Comparison of ENCODE assay signal across 11 cellular contexts in the genomic region with DNA sequence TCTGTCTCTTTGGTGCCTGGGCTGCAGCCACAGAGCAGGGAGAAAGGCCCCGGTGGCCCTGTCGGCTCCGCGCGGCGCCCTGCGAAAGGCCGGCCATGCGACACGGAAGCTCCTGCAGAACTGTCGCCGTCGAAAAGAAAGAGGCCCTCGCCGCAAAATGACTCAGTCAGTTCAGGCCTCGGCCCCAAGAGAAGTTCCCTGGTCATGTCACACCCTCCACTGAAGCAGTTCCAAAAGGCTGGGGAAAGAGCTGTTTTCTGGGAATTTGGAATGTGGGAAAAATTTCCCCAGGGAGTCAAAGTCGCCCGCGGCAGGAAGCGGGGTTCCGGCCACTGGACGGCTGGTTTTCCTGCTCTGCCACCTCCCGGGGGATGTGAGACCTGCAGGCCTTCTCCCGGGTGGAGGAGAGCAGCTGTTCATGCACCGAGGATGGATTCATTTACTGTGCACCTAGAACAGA.
A peak's percentile ranks its signal among the peaks of the same experiment; 100 is the strongest.
DNase-seq lines count a peak whose midpoint lies in the region; ATAC-seq, FAIRE-seq and TF ChIP-seq lines count a peak whose summit lies in the region.
"Had no signal": no experiment of that assay in that cellular context is flagged by ENCODE, and none has a peak within 500 bp of the region (broad histone marks: within the 10 kb centered on the region; RNA-seq: fewer than 3 reads in every experiment).

No MANE protein-coding gene starts in this region.

- peak; percentile 54 for TF ChIP-seq RAD21 in HCT116 (IDR thresholded peaks at IDR 0.05; ENCODE audit: low read depth)

- intact Hi-C loops in HCT116 (cut with micrococcal nuclease): no loop called here
- intact Hi-C loops in kidney (cut with DNase I): no loop called here

- H3K27me3 ChIP-seq in HCT116 (ENCODE audit: insufficient read depth, low read length) (no peaks in the 10 kb centered on the region), bronchial epithelial cell (ENCODE audit: control insufficient read depth, insufficient read depth, low read length) (peaks cover 3% of the 10 kb centered on the region), thoracic aorta (replicated peaks; ENCODE audit: insufficient read depth) (no peaks in the 10 kb centered on the region)

- no peak overlapping the region for H3K9ac ChIP-seq in HCT116 (ENCODE audit: low read length)
- H3K9ac ChIP-seq in kidney (ENCODE audit: low read length in 2 of 2): no peak overlapping the region

- H4K20me1 ChIP-seq in HCT116 (ENCODE audit: insufficient read depth): no peaks in the 10 kb centered on the region

- H2AFZ ChIP-seq in HCT116 (ENCODE audit: low read depth, low read length, poor library complexity, severe bottlenecking): peak overlapping the region; percentile 41

- no TSS peak for BruUV-seq in HCT116 (replicated peaks; lab: Mats Ljungman, UMichigan)

- H3K4me3 ChIP-seq in HCT116 (replicated peaks in 1 of 2; ENCODE audit: low read depth in 1 of 2, low read length in 2 of 2) (no peak overlapping the region), bronchial epithelial cell (ENCODE audit: low read depth, low read length) (no peak overlapping the region), kidney (ENCODE audit: low read length in 2 of 2) (peak overlapping the region in 1 of 2 donors; percentile 33), thoracic aorta (peak overlapping the region; percentile 44)

- no peak overlapping the region for H3K27ac ChIP-seq in HCT116 (ENCODE audit: low read depth, low read length)
- H3K27ac ChIP-seq in kidney (ENCODE audit: low read depth in 2 of 2, low read length in 2 of 2): no peak overlapping the region
- peak overlapping the region; percentile 19 to 27 for H3K27ac ChIP-seq in thoracic aorta
- H3K27ac ChIP-seq: esophagus squamous epithelium had no signal

- H3K4me1 ChIP-seq in HCT116 (ENCODE audit: control insufficient read depth in 1 of 2, insufficient read depth in 2 of 2, low read length in 2 of 2) (no peaks in the 10 kb centered on the region), kidney (ENCODE audit: control insufficient read depth in 1 of 2, insufficient read depth in 1 of 2, low read depth in 1 of 2, low read length in 2 of 2) (no peaks in the 10 kb centered on the region), thoracic aorta (ENCODE audit: control insufficient read depth in 1 of 2, low read depth in 2 of 2) (no peaks in the 10 kb centered on the region)
- H3K4me1 ChIP-seq: esophagus squamous epithelium had no signal

- RAD21 ChIA-PET in HCT116 (lab: Charles Lee; ENCODE audit: low non-redundant PET in 1 of 2, low total read pairs in 2 of 2, uncharacterized antibody in 2 of 2, unreplicated experiment in 2 of 2): no interaction called here

- no peaks in the 10 kb centered on the region for H3K9me2 ChIP-seq in HCT116 (ENCODE audit: insufficient read depth)

- DNase-seq in HCT116 (ENCODE audit: low read depth, low spot score): no peak
- no peak for DNase-seq in bronchial epithelial cell (ENCODE audit: low read depth)
- peak; percentile 92 for DNase-seq in kidney
- no peak for DNase-seq in thoracic aorta (ENCODE audit: low spot score)
- no peak for DNase-seq in NK-92 treated with Interleukin-12 subunit alpha and Interleukin-12 subunit beta, amount 100 ng/mL, for 24 hours (lab: John Stamatoyannopoulos, UW)
- DNase-seq in AML-193 (lab: John Stamatoyannopoulos, UW): no peak
- DNase-seq: activated T-cell treated with anti-CD3 and anti-CD28 coated beads, Interleukin-2, amount 50 U/mL, for 4 hours; esophagus squamous epithelium; NCI-H1417 treated with DMSO at 0.1 percent for 48 hours had no signal

- POLR2A ChIA-PET in HCT116 (lab: Charles Lee): no interaction called here

- TF ChIP-seq POLR2A in HCT116 (IDR thresholded peaks at IDR 0.05; ENCODE audit: borderline replicate concordance, extremely low read depth, insufficient read depth, insufficient read length): no peak

- no peak overlapping the region for H3K4me2 ChIP-seq in HCT116 (ENCODE audit: low read length)

- no peaks in the 10 kb centered on the region for H3K79me2 ChIP-seq in HCT116 (ENCODE audit: insufficient read depth, low read length)

- FAIRE-seq in bronchial epithelial cell (lab: Jason Lieb, UNC) (no peak), kidney (lab: Jason Lieb, UNC) (no peak)

- ATAC-seq in HCT116 (peak; percentile 76), thoracic aorta (ENCODE audit: insufficient number of reproducible peaks, low FRiP score, low read depth) (no peak), GM19463 (IDR thresholded peaks at IDR 0.05; ENCODE audit: unreplicated experiment) (no peak)
- ATAC-seq: activated T-cell treated with anti-CD3 and anti-CD28 coated beads, Interleukin-2, amount 50 U/mL, for 4 hours; sciatic nerve had no signal

- TF ChIP-seq CTCF in HCT116 (IDR thresholded peaks at IDR 0.05 in 2 of 3, conservative IDR thresholded peaks at IDR 0.05 in 1 of 3; ENCODE audit: borderline replicate concordance in 1 of 3, insufficient read depth in 1 of 3, low read depth in 2 of 3, low read length in 2 of 3) (peak in 2 of 3 experiments; percentile 49 to 52; a peak in 4 of 6 replicates), bronchial epithelial cell (IDR thresholded peaks at IDR 0.05; ENCODE audit: insufficient read depth, low read length, severe bottlenecking) (peak; percentile 52), kidney (IDR thresholded peaks at IDR 0.05; ENCODE audit: borderline replicate concordance, extremely low read depth, insufficient read depth) (peak; percentile 46), thoracic aorta (IDR thresholded peaks at IDR 0.05) (peak; percentile 60)

- H3K9me3 ChIP-seq in HCT116 (ENCODE audit: control insufficient read depth in 1 of 2, insufficient read depth in 1 of 2, low read depth in 1 of 2, low read length in 2 of 2): no peaks in the 10 kb centered on the region
- no peaks in the 10 kb centered on the region for H3K9me3 ChIP-seq in kidney (ENCODE audit: control insufficient read depth in 1 of 2, low read length in 2 of 2)
- H3K9me3 ChIP-seq in thoracic aorta: no peaks in the 10 kb centered on the region
- H3K9me3 ChIP-seq: esophagus squamous epithelium had no signal

- H3K36me3 ChIP-seq in HCT116 (ENCODE audit: control insufficient read depth in 1 of 2, insufficient read depth in 2 of 2, low read length in 2 of 2) (no peaks in the 10 kb centered on the region), bronchial epithelial cell (ENCODE audit: control insufficient read depth, insufficient read depth, low read length) (no peaks in the 10 kb centered on the region), kidney (ENCODE audit: control insufficient read depth in 1 of 2, insufficient read depth in 2 of 2, low read length in 2 of 2) (no peaks in the 10 kb centered on the region), thoracic aorta (no peaks in the 10 kb centered on the region)
- H3K36me3 ChIP-seq: esophagus squamous epithelium had no signal

- CTCF ChIA-PET in HCT116 (lab: Charles Lee): interaction anchor here (1.2 kb wide), 1 partner anchor 814 kb away, joined by 3 read pairs; no protein-coding TSS in a partner anchor

TF ChIP-seq in HCT116, 20 proteins besides CTCF, POLR2A, EP300 and RAD21:
- no peak for TF ChIP-seq ATF3 (IDR thresholded peaks at IDR 0.05)
- no peak for TF ChIP-seq SIN3A (IDR thresholded peaks at IDR 0.05; ENCODE audit: low read depth)
- no peak for TF ChIP-seq ELF1 (IDR thresholded peaks at IDR 0.05; ENCODE audit: borderline replicate concordance, low read depth)
- TF ChIP-seq CBX3 (IDR thresholded peaks at IDR 0.05; ENCODE audit: low read depth): no peak
- TF ChIP-seq EZH2 (IDR thresholded peaks at IDR 0.05): no peak
- TF ChIP-seq ZNF274 (IDR thresholded peaks at IDR 0.05; ENCODE audit: low read depth, low read length): no peak
- no peak for TF ChIP-seq ZFX (IDR thresholded peaks at IDR 0.05)
- no peak for TF ChIP-seq MAX (IDR thresholded peaks at IDR 0.05)
- no peak for TF ChIP-seq EZH2phosphoT487 (IDR thresholded peaks at IDR 0.05; ENCODE audit: borderline replicate concordance)
- no peak for TF ChIP-seq ZBTB33 (IDR thresholded peaks at IDR 0.05; ENCODE audit: extremely low read depth, insufficient replicate concordance, low read length)

Comparison
In these comparisons a context has a peak if more than half of its experiments do, and no peak if none do; other contexts are left out.
1. H3K27ac ChIP-seq: peak in thoracic aorta (2 of 2); none in HCT116 (single experiment) and kidney (0 of 2).
2. Peak in every context shown above with its lines, with median percentiles within 50 percentile points of each other: CTCF ChIP-seq.